23 cellular contexts compared by ENCODE assay signal in genomic region chr10:114811769-114812353, GRCh38. TPM values are rescaled to one million over a fixed set of nuclear protein-coding genes. Genes with fewer than 3 reads are reported as not detected.
DNase-seq lines count a peak whose midpoint lies in the region; ATAC-seq and TF ChIP-seq lines count a peak whose summit lies in the region.
"Had no signal": no experiment of that assay in that cellular context is flagged by ENCODE, and none has a peak within 500 bp of the region (broad histone marks: within the 10 kb centered on the region; RNA-seq: fewer than 3 reads in every experiment).

No MANE protein-coding gene starts in this region.

- H3K9me3 ChIP-seq in OCI-LY7 (ENCODE audit: low read length) (no peaks in the 10 kb centered on the region), upper lobe of right lung (no peaks in the 10 kb centered on the region)
- H3K9me3 ChIP-seq: stomach had no signal

- DNase-seq in activated T-cell treated with anti-CD3 and anti-CD28 coated beads, Interleukin-2, amount 50 U/mL, for 72 hours = no peak
- DNase-seq in activated T-cell treated with anti-CD3 and anti-CD28 coated beads for 4 hours (no peak), OCI-LY7 (ENCODE audit: low spot score) (no peak), upper lobe of right lung (no peak), endothelial cell (ENCODE audit: low spot score) (no peak), GM19238 (ENCODE audit: insufficient read length, low spot score) (no peak)
- DNase-seq in central memory CD8-positive, alpha-beta T cell (ENCODE audit: low spot score in 2 of 2) = no peak
- no peak for DNase-seq in stimulated activated CD4-positive, alpha-beta T cell treated with anti-CD3 and anti-CD28 coated beads, Interleukin-4, amount 100 ng/mL, for 4 hours
- DNase-seq: activated naive CD4-positive, alpha-beta T cell treated with anti-CD3 and anti-CD28 coated beads for 36 hours; activated T-cell treated with anti-CD3 and anti-CD28 coated beads, Interleukin-2, amount 50 U/mL, for 1 hour; anterior cingulate cortex; dermis blood vessel endothelial cell; midbrain; natural killer cell; NCI-H1105 treated with DMSO at 0.1 percent for 48 hours; NCI-H2081; NCI-H345; PC-9; SHP77 treated with DMSO at 0.1 percent for 48 hours; stimulated activated CD4-positive, alpha-beta T cell treated with anti-CD3 and anti-CD28 coated beads, Interleukin-4, amount 100 ng/mL, for 24 hours; stomach had no signal

- H3K9me3 Mint-ChIP-seq in activated T-cell treated with anti-CD3 and anti-CD28 coated beads, Interleukin-2, amount 50 U/mL, for 72 hours = peaks cover 0 to 2% of the 10 kb centered on the region in 2 donors
- no peaks in the 10 kb centered on the region for H3K9me3 Mint-ChIP-seq in central memory CD8-positive, alpha-beta T cell
- H3K9me3 Mint-ChIP-seq in endothelial cell (ENCODE audit: unreplicated experiment) = no peaks in the 10 kb centered on the region
- H3K9me3 Mint-ChIP-seq: activated naive CD4-positive, alpha-beta T cell treated with anti-CD3 and anti-CD28 coated beads for 36 hours; natural killer cell had no signal

- H3K9me2 ChIP-seq in OCI-LY7 (ENCODE audit: insufficient read depth, low read length) = no peaks in the 10 kb centered on the region

- H3K27ac ChIP-seq in OCI-LY7 (ENCODE audit: low read depth, low read length, poor library complexity, severe bottlenecking) (no peak overlapping the region), upper lobe of right lung (no peak overlapping the region)
- H3K27ac ChIP-seq: C4-2B, PC-9, stomach had no signal

- H3K36me3 ChIP-seq in OCI-LY7 (ENCODE audit: insufficient read depth, low read length) (no peaks in the 10 kb centered on the region), upper lobe of right lung (no peaks in the 10 kb centered on the region)
- H3K36me3 ChIP-seq: stomach had no signal

- H4K20me1 ChIP-seq in OCI-LY7 (ENCODE audit: insufficient read depth, low read length) = no peaks in the 10 kb centered on the region

- no peaks in the 10 kb centered on the region for H3K79me2 ChIP-seq in OCI-LY7 (ENCODE audit: insufficient read depth, low read depth, low read length)

- H3K27ac Mint-ChIP-seq in activated T-cell treated with anti-CD3 and anti-CD28 coated beads, Interleukin-2, amount 50 U/mL, for 72 hours = no peak overlapping the region
- H3K27ac Mint-ChIP-seq in central memory CD8-positive, alpha-beta T cell (ENCODE audit: low read depth) = peak overlapping the region; percentile 75
- no peak overlapping the region for H3K27ac Mint-ChIP-seq in endothelial cell (ENCODE audit: unreplicated experiment)
- H3K27ac Mint-ChIP-seq: activated naive CD4-positive, alpha-beta T cell treated with anti-CD3 and anti-CD28 coated beads for 36 hours; natural killer cell had no signal

- H3K4me1 ChIP-seq in OCI-LY7 (ENCODE audit: insufficient read depth, low read length, poor library complexity, severe bottlenecking) (no peaks in the 10 kb centered on the region), upper lobe of right lung (no peaks in the 10 kb centered on the region)
- H3K4me1 ChIP-seq: stomach had no signal

- H3K4me2 ChIP-seq in OCI-LY7 (ENCODE audit: low read length) = no peak overlapping the region
- H3K4me2 ChIP-seq: PC-9 had no signal

- H3K4me3 ChIP-seq in OCI-LY7 (ENCODE audit: low read depth, low read length, poor library complexity, severe bottlenecking) (no peak overlapping the region), upper lobe of right lung (no peak overlapping the region)
- H3K4me3 ChIP-seq: PC-9, stomach had no signal

- 0 out of 2 replicates have a peak overlapping the region, but pooled peaks have one; percentile 55 for H2AFZ ChIP-seq in OCI-LY7 (ENCODE audit: low read length)
- H2AFZ ChIP-seq: PC-9 had no signal

- H3K27me3 Mint-ChIP-seq in activated T-cell treated with anti-CD3 and anti-CD28 coated beads, Interleukin-2, amount 50 U/mL, for 72 hours (ENCODE audit: low read depth) = no peaks in the 10 kb centered on the region
- H3K27me3 Mint-ChIP-seq in central memory CD8-positive, alpha-beta T cell = no peaks in the 10 kb centered on the region
- H3K27me3 Mint-ChIP-seq in endothelial cell (ENCODE audit: unreplicated experiment) = no peaks in the 10 kb centered on the region

- ATAC-seq in activated T-cell treated with anti-CD3 and anti-CD28 coated beads, Interleukin-2, amount 50 U/mL, for 72 hours (replicated peaks in 1 of 2) = peak; percentile 57 to 66
- ATAC-seq in central memory CD8-positive, alpha-beta T cell (replicated peaks; ENCODE audit: extremely low read depth, poor library complexity, severe bottlenecking) = no peak
- ATAC-seq in upper lobe of right lung = peak; percentile 64
- ATAC-seq: left lobe of liver, natural killer cell had no signal

- H3K4me1 Mint-ChIP-seq in activated T-cell treated with anti-CD3 and anti-CD28 coated beads, Interleukin-2, amount 50 U/mL, for 72 hours (ENCODE audit: low read depth) = peaks cover 21% of the 10 kb centered on the region
- peaks cover 26% of the 10 kb centered on the region for H3K4me1 Mint-ChIP-seq in central memory CD8-positive, alpha-beta T cell
- H3K4me1 Mint-ChIP-seq in endothelial cell (ENCODE audit: unreplicated experiment) = peaks cover 20% of the 10 kb centered on the region

- no TSS peak for BruUV-seq in OCI-LY7 (replicated peaks; lab: Mats Ljungman, UMichigan)

- no peaks in the 10 kb centered on the region for H3K27me3 ChIP-seq in upper lobe of right lung
- H3K27me3 ChIP-seq: stomach had no signal

- POLR2A ChIA-PET in OCI-LY7 (lab: Charles Lee) = interaction anchor here (0.6 to 1.3 kb wide), 2 partner anchors 12 to 34 kb away, joined by 3 to 4 read pairs; no protein-coding TSS in a partner anchor

- peak overlapping the region in 1 of 2 donors; percentile 58 for H3K4me3 Mint-ChIP-seq in activated T-cell treated with anti-CD3 and anti-CD28 coated beads, Interleukin-2, amount 50 U/mL, for 72 hours
- H3K4me3 Mint-ChIP-seq in central memory CD8-positive, alpha-beta T cell = no peak overlapping the region
- no peak overlapping the region for H3K4me3 Mint-ChIP-seq in endothelial cell (ENCODE audit: unreplicated experiment)
- H3K4me3 Mint-ChIP-seq: activated naive CD4-positive, alpha-beta T cell treated with anti-CD3 and anti-CD28 coated beads for 36 hours; natural killer cell had no signal

- no peaks in the 10 kb centered on the region for H3K36me3 Mint-ChIP-seq in activated T-cell treated with anti-CD3 and anti-CD28 coated beads, Interleukin-2, amount 50 U/mL, for 72 hours (ENCODE audit: insufficient read depth in 2 of 2)
- peaks cover 5% of the 10 kb centered on the region for H3K36me3 Mint-ChIP-seq in central memory CD8-positive, alpha-beta T cell (ENCODE audit: insufficient read depth)
- H3K36me3 Mint-ChIP-seq in endothelial cell (ENCODE audit: low read depth, unreplicated experiment) = peaks cover 21% of the 10 kb centered on the region
- H3K36me3 Mint-ChIP-seq: natural killer cell had no signal

- intact Hi-C loops in OCI-LY7 (cut with micrococcal nuclease; ENCODE audit: unreplicated experiment) = no loop called here
- intact Hi-C loops in upper lobe of right lung (cut with DNase I) = no loop called here

- CTCF ChIA-PET in OCI-LY7 (lab: Charles Lee; ENCODE audit: unreplicated experiment) = interaction anchor here (1.0 kb wide), 1 partner anchor 10 kb away, joined by 4 read pairs; the partner anchor contains the start of gene FHIP2A

- no peak for TF ChIP-seq CTCF in OCI-LY7 (conservative IDR thresholded peaks at IDR 0.05; ENCODE audit: low read length)
- TF ChIP-seq CTCF in upper lobe of right lung (IDR thresholded peaks at IDR 0.05) = no peak
- TF ChIP-seq CTCF in endothelial cell (IDR thresholded peaks at IDR 0.05; ENCODE audit: unreplicated experiment) = no peak

RNA-seq across cellular contexts. Expression of gene FHIP2A, which starts 9.7 kb away (rescaled TPM):
- total RNA-seq in activated T-cell treated with anti-CD3 and anti-CD28 coated beads, Interleukin-2, amount 50 U/mL, for 72 hours = 10 to 100 TPM; 20.4 to 25.6 TPM
- 4.2 and 10.1 TPM in 2 replicates for total RNA-seq in OCI-LY7 (2014; rRNA removed; shearing (Covaris generic))
- total RNA-seq in OCI-LY7 (2022) (13.2 and 15.9 TPM in 2 replicates), upper lobe of right lung (30.2 TPM), endothelial cell (ENCODE audit: unreplicated experiment) (50.1 TPM)
